8 cellular contexts compared by ENCODE assay signal in the genomic region with DNA sequence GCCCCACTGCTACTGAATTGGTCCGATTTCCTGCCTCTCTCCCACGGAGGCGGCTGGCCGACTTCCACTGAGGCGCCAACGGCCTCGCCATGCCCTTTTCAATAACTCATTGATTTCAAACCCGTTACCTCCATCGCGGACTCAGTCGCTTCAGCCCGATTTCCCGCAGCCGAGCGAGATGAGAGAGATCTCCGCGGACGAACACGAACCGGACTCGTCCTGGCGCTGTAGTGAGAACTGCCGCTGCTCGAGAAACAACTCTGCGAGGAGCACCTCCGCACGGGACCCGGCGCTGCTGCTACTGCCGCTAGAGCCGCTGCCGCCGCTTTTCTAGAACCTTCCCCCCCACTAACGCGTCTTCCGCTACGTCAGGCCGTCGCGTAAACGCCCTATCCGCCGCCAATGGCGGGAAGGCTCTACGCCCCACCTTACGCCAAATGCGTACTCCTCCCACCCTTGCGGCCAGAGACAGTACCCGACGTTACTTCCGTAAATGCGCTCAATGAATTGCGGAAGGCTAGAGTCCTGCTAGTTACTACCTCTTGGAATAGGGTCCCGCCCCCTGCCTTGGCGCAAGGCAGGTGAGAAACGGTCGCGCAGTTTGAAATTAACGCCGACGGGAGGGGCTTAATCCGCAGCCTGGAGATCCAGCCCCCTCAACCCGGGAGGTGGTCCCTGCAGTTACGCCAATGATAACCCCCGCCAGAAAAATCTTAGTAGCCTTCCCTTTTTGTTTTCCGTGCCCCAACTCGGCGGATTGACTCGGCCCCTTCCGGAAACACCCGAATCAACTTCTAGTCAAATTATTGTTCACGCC. TPM values are rescaled to one million over a fixed set of nuclear protein-coding genes. Genes with fewer than 3 reads are reported as not detected.
DNase-seq lines count a peak whose midpoint lies in the region; ATAC-seq and TF ChIP-seq lines count a peak whose summit lies in the region.

A gene (minus strand): TSS at position 303 of the 817 bp plus-strand sequence. CDS start 169 bp downstream, at position 134.

- H3K4me3 Mint-ChIP-seq in activated T-helper 2 cell treated with anti-CD3 and anti-CD28 coated beads, Interferon-gamma antibody, Interleukin-2, Interleukin-4, amounts not matched to agents 10 μg/mL and 5 μg/mL and 100 μg/mL, durations not matched to agents 14 hours and 24 hours and 36 hours (ENCODE audit: low read depth), result peak within 1 kb of the TSS; percentile 100
- H3K4me3 Mint-ChIP-seq in naive thymus-derived CD4-positive, alpha-beta T cell, result peak within 1 kb of the TSS; percentile 94 to 100 (median 100)
- peak within 1 kb of the TSS; percentile 94 to 99 for H3K4me3 Mint-ChIP-seq in stimulated activated naive B cell treated with anti-CD40 and anti-IgM and Interleukin-4, amounts not matched to agents 10 μg/mL and 1 μg/mL and 100 μg/mL, for 72 hours

- peak within 1 kb of the TSS; percentile 42 for H2AFZ ChIP-seq in fibroblast of lung (ENCODE audit: low read length)

- H3K9me3 Mint-ChIP-seq in activated T-helper 2 cell treated with anti-CD3 and anti-CD28 coated beads, Interferon-gamma antibody, Interleukin-2, Interleukin-4, amounts not matched to agents 10 μg/mL and 5 μg/mL and 100 μg/mL, durations not matched to agents 14 hours and 24 hours and 36 hours, result no peaks in the 10 kb centered on the region
- peaks cover 0 to 17% (median 0%) of the 10 kb centered on the region in 11 donors for H3K9me3 Mint-ChIP-seq in naive thymus-derived CD4-positive, alpha-beta T cell
- H3K9me3 Mint-ChIP-seq in stimulated activated naive B cell treated with anti-CD40 and anti-IgM and Interleukin-4, amounts not matched to agents 10 μg/mL and 1 μg/mL and 100 μg/mL, for 72 hours, result no peaks in the 10 kb centered on the region

- peaks cover 10% of the 10 kb centered on the region for H4K20me1 ChIP-seq in fibroblast of lung (ENCODE audit: control insufficient read depth, extremely low read depth, insufficient read depth, low read length)

- CTCF ChIA-PET in naive thymus-derived CD4-positive, alpha-beta T cell (lab: Charles Lee), result interaction anchor here (1.0 to 10.0 kb wide), 5 partner anchors 49 to 122 kb away, joined by 4 to 177 read pairs (median 5); a partner anchor contains a TSS

- peaks cover 90% of the 10 kb centered on the region for H3K79me2 ChIP-seq in fibroblast of lung (ENCODE audit: control insufficient read depth, insufficient read depth, low read length)

- H3K27ac ChIP-seq in RWPE2 (ENCODE audit: poor library complexity, severe bottlenecking) (peak within 1 kb of the TSS; percentile 90), fibroblast of lung (ENCODE audit: insufficient read depth, low read length) (peak within 1 kb of the TSS; percentile 98)
- H3K27ac ChIP-seq in naive thymus-derived CD4-positive, alpha-beta T cell (ENCODE audit: low read depth, low read length), result peak within 1 kb of the TSS; percentile 97

- H3K36me3 Mint-ChIP-seq in activated T-helper 2 cell treated with anti-CD3 and anti-CD28 coated beads, Interferon-gamma antibody, Interleukin-2, Interleukin-4, amounts not matched to agents 10 μg/mL and 5 μg/mL and 100 μg/mL, durations not matched to agents 14 hours and 24 hours and 36 hours (ENCODE audit: low read depth), result peaks cover 87% of the 10 kb centered on the region
- H3K36me3 Mint-ChIP-seq in naive thymus-derived CD4-positive, alpha-beta T cell, result peaks cover 21 to 61% (median 43%) of the 10 kb centered on the region in 5 donors
- peaks cover 44 to 60% of the 10 kb centered on the region in 2 donors for H3K36me3 Mint-ChIP-seq in stimulated activated naive B cell treated with anti-CD40 and anti-IgM and Interleukin-4, amounts not matched to agents 10 μg/mL and 1 μg/mL and 100 μg/mL, for 72 hours

- POLR2A ChIA-PET in naive thymus-derived CD4-positive, alpha-beta T cell (lab: Charles Lee), result interaction anchor here (0.6 to 13.1 kb wide), 46 partner anchors 8 to 1977 kb away, joined by 3 to 289 read pairs (median 6); a partner anchor contains a TSS

- intact Hi-C loops in activated T-helper 2 cell treated with anti-CD3 and anti-CD28 coated beads, Interferon-gamma antibody, Interleukin-2, Interleukin-4, amounts not matched to agents 10 μg/mL and 5 μg/mL and 100 μg/mL, durations not matched to agents 14 hours and 24 hours and 36 hours (cut with micrococcal nuclease), result loop anchor here (1.0 to 10.0 kb wide), 7 partner anchors 47 to 662 kb away; a partner anchor contains a TSS
- intact Hi-C loops in naive thymus-derived CD4-positive, alpha-beta T cell (cut with micrococcal nuclease), result loop anchor here (1.0 to 5.0 kb wide), 17 partner anchors 44 to 1540 kb away; a partner anchor contains a TSS

- H3K36me3 ChIP-seq in RWPE2 (ENCODE audit: low read depth) (peaks cover 78% of the 10 kb centered on the region), fibroblast of lung (ENCODE audit: control insufficient read depth, insufficient read depth, low read length) (peaks cover 1% of the 10 kb centered on the region)
- H3K36me3 ChIP-seq in naive thymus-derived CD4-positive, alpha-beta T cell (ENCODE audit: control insufficient read depth in 2 of 3, insufficient read depth in 3 of 3, low read length in 3 of 3), result peaks cover 19 to 45% (median 23%) of the 10 kb centered on the region in 3 experiments

- H3K9me3 ChIP-seq in RWPE2 (ENCODE audit: severe bottlenecking), result no peaks in the 10 kb centered on the region
- H3K9me3 ChIP-seq in fibroblast of lung (ENCODE audit: control insufficient read depth, insufficient read depth, low read depth, low read length), result no peaks in the 10 kb centered on the region
- H3K9me3 ChIP-seq in naive thymus-derived CD4-positive, alpha-beta T cell (ENCODE audit: control insufficient read depth in 2 of 3, low read length in 3 of 3), result no peaks in the 10 kb centered on the region

- H3K9ac ChIP-seq in fibroblast of lung (ENCODE audit: insufficient read depth, low read length), result peak within 1 kb of the TSS; percentile 95

- peaks cover 45% of the 10 kb centered on the region for H3K4me1 Mint-ChIP-seq in activated T-helper 2 cell treated with anti-CD3 and anti-CD28 coated beads, Interferon-gamma antibody, Interleukin-2, Interleukin-4, amounts not matched to agents 10 μg/mL and 5 μg/mL and 100 μg/mL, durations not matched to agents 14 hours and 24 hours and 36 hours (ENCODE audit: low read depth)
- peaks cover 37 to 60% (median 53%) of the 10 kb centered on the region in 7 donors for H3K4me1 Mint-ChIP-seq in naive thymus-derived CD4-positive, alpha-beta T cell
- peaks cover 34 to 64% of the 10 kb centered on the region in 2 donors for H3K4me1 Mint-ChIP-seq in stimulated activated naive B cell treated with anti-CD40 and anti-IgM and Interleukin-4, amounts not matched to agents 10 μg/mL and 1 μg/mL and 100 μg/mL, for 72 hours

- H3K27ac Mint-ChIP-seq in activated T-helper 2 cell treated with anti-CD3 and anti-CD28 coated beads, Interferon-gamma antibody, Interleukin-2, Interleukin-4, amounts not matched to agents 10 μg/mL and 5 μg/mL and 100 μg/mL, durations not matched to agents 14 hours and 24 hours and 36 hours, result peak within 1 kb of the TSS; percentile 100
- H3K27ac Mint-ChIP-seq in naive thymus-derived CD4-positive, alpha-beta T cell, result peak within 1 kb of the TSS; percentile 98 to 100 (median 100)
- peak within 1 kb of the TSS; percentile 100 for H3K27ac Mint-ChIP-seq in stimulated activated naive B cell treated with anti-CD40 and anti-IgM and Interleukin-4, amounts not matched to agents 10 μg/mL and 1 μg/mL and 100 μg/mL, for 72 hours

- peak; percentile 98 for DNase-seq in EH (ENCODE audit: low read depth)
- peak; percentile 100 for DNase-seq in H4 (ENCODE audit: low spot score)
- DNase-seq in LoVo (ENCODE audit: low spot score), result peak; percentile 99
- peak; percentile 96 for DNase-seq in RWPE2 (ENCODE audit: low spot score)
- peak; percentile 97 for DNase-seq in activated T-helper 2 cell treated with anti-CD3 and anti-CD28 coated beads, Interferon-gamma antibody, Interleukin-2, Interleukin-4, amounts not matched to agents 10 μg/mL and 5 μg/mL and 100 μg/mL, durations not matched to agents 14 hours and 24 hours and 36 hours (ENCODE audit: low spot score)
- DNase-seq in fibroblast of lung (ENCODE audit: low read depth in 2 of 2), result peak; percentile 96 to 98
- DNase-seq in naive thymus-derived CD4-positive, alpha-beta T cell, result peak; percentile 97 to 100 (median 99)
- DNase-seq in stimulated activated naive B cell treated with anti-CD40 and anti-IgM and Interleukin-4, amounts not matched to agents 10 μg/mL and 1 μg/mL and 100 μg/mL, for 72 hours, result peak; percentile 97

- ATAC-seq in RWPE2 (ENCODE audit: low read depth), result peak; percentile 66
- peak; percentile 84 for ATAC-seq in naive thymus-derived CD4-positive, alpha-beta T cell
- ATAC-seq in stimulated activated naive B cell treated with anti-CD40 and anti-IgM and Interleukin-4, amounts not matched to agents 10 μg/mL and 1 μg/mL and 100 μg/mL, for 72 hours (replicated peaks), result peak; percentile 63 to 70

- H3K27me3 ChIP-seq in RWPE2 (ENCODE audit: insufficient read depth, poor library complexity, severe bottlenecking) (no peaks in the 10 kb centered on the region), fibroblast of lung (ENCODE audit: control insufficient read depth, insufficient read depth, low read length) (no peaks in the 10 kb centered on the region)
- H3K27me3 ChIP-seq in naive thymus-derived CD4-positive, alpha-beta T cell (ENCODE audit: control insufficient read depth in 2 of 2, insufficient read depth in 2 of 2, low read length in 2 of 2), result no peaks in the 10 kb centered on the region

- TF ChIP-seq CTCF in RWPE2 (IDR thresholded peaks at IDR 0.05; ENCODE audit: poor library complexity, severe bottlenecking), result no peak
- no peak for TF ChIP-seq CTCF in fibroblast of lung (conservative IDR thresholded peaks at IDR 0.05 in 1 of 2, IDR thresholded peaks at IDR 0.05 in 1 of 2; ENCODE audit: low read depth in 1 of 2, low read length in 2 of 2)

- H3K4me2 ChIP-seq in fibroblast of lung (ENCODE audit: extremely low read depth, insufficient read depth, low read length), result peak within 1 kb of the TSS; percentile 78

- H3K4me3 ChIP-seq in RWPE2 (ENCODE audit: severe bottlenecking) (peak within 1 kb of the TSS; percentile 97), fibroblast of lung (replicated peaks in 1 of 4; ENCODE audit: control extremely low read depth in 1 of 4, insufficient read depth in 1 of 4, low read depth in 3 of 4, low read length in 4 of 4) (peak within 1 kb of the TSS; percentile 87 to 99 (median 92))
- peak within 1 kb of the TSS; percentile 99 for H3K4me3 ChIP-seq in naive thymus-derived CD4-positive, alpha-beta T cell (ENCODE audit: low read length)

- H3K4me1 ChIP-seq in RWPE2 (ENCODE audit: insufficient read depth, poor library complexity, severe bottlenecking) (peaks cover 35% of the 10 kb centered on the region), fibroblast of lung (ENCODE audit: control insufficient read depth, extremely low read depth, insufficient read depth, low read length) (peaks cover 10% of the 10 kb centered on the region)
- H3K4me1 ChIP-seq in naive thymus-derived CD4-positive, alpha-beta T cell (ENCODE audit: control insufficient read depth in 2 of 2, insufficient read depth in 2 of 2, low read length in 2 of 2), result peaks cover 27 to 35% of the 10 kb centered on the region in 2 donors

- H3K27me3 Mint-ChIP-seq in activated T-helper 2 cell treated with anti-CD3 and anti-CD28 coated beads, Interferon-gamma antibody, Interleukin-2, Interleukin-4, amounts not matched to agents 10 μg/mL and 5 μg/mL and 100 μg/mL, durations not matched to agents 14 hours and 24 hours and 36 hours (ENCODE audit: low read depth), result no peaks in the 10 kb centered on the region
- H3K27me3 Mint-ChIP-seq in naive thymus-derived CD4-positive, alpha-beta T cell, result peaks cover 0 to 9% (median 0%) of the 10 kb centered on the region in 5 donors
- peaks cover 0 to 8% of the 10 kb centered on the region in 2 donors for H3K27me3 Mint-ChIP-seq in stimulated activated naive B cell treated with anti-CD40 and anti-IgM and Interleukin-4, amounts not matched to agents 10 μg/mL and 1 μg/mL and 100 μg/mL, for 72 hours

RNA-seq across cellular contexts. Expression of the gene that starts here (rescaled TPM):
- 178 and 335 TPM in 2 replicates for total RNA-seq in H4 (2014; rRNA removed; shearing (Covaris generic))
- total RNA-seq in activated T-helper 2 cell treated with anti-CD3 and anti-CD28 coated beads, Interferon-gamma antibody, Interleukin-2, Interleukin-4, amounts not matched to agents 10 μg/mL and 5 μg/mL and 100 μg/mL, durations not matched to agents 14 hours and 24 hours and 36 hours, result 835 and 845 TPM in 2 replicates
- 65.0 and 82.1 TPM in 2 replicates for total RNA-seq in fibroblast of lung
- 428 and 602 TPM in 2 replicates for polyA plus RNA-seq in fibroblast of lung
- 706 and 1,019 TPM in 2 replicates for polyA plus RNA-seq in fibroblast of lung (2012)
- 35.1 and 40.6 TPM in 2 replicates for polyA minus RNA-seq in fibroblast of lung (ENCODE audit: low replicate concordance)
- 100 to 1,000 TPM; 394 to 702 (median 437) TPM for total RNA-seq in naive thymus-derived CD4-positive, alpha-beta T cell
- 100 to 1,000 TPM; 612 to 833 TPM for polyA plus RNA-seq in naive thymus-derived CD4-positive, alpha-beta T cell

Comparison
In these comparisons a context has a peak if more than half of its experiments do, and no peak if none do; other contexts are left out.
1. Peak in every context shown above with its lines: DNase-seq, ATAC-seq, H3K4me3 ChIP-seq and H3K27ac ChIP-seq.